14 cellular contexts compared by ENCODE assay signal in genomic region chr13:64675256-64675892, GRCh38.
DNase-seq lines count a peak whose midpoint lies in the region; ATAC-seq and TF ChIP-seq lines count a peak whose summit lies in the region.
"Had no signal": no experiment of that assay in that cellular context is flagged by ENCODE, and none has a peak within 500 bp of the region (broad histone marks: within the 10 kb centered on the region; RNA-seq: fewer than 3 reads in every experiment).

No MANE protein-coding gene starts in this region.

- POLR2A ChIA-PET in AG04450 (lab: Yijun Ruan, JAX) = interaction anchor here (1.7 kb wide), 1 partner anchor 48 kb away, joined by 3 read pairs; no protein-coding TSS in a partner anchor

- no peaks in the 10 kb centered on the region for H3K27me3 ChIP-seq in AG04450 (ENCODE audit: control insufficient read depth, insufficient read depth, low read length)
- no peaks in the 10 kb centered on the region for H3K27me3 ChIP-seq in hepatocyte
- H3K27me3 ChIP-seq: BLaER1 treated with 17β-estradiol and CSF1 and Interleukin-3, amounts not matched to agents 10 nM and 100 nM; ovary had no signal

- no peaks in the 10 kb centered on the region for H3K9me2 ChIP-seq in hepatocyte (replicated peaks; ENCODE audit: insufficient read depth)

- H3K4me2 ChIP-seq in hepatocyte = peak overlapping the region; percentile 52
- H3K4me2 ChIP-seq: BLaER1 treated with 17β-estradiol and CSF1 and Interleukin-3, amounts not matched to agents 10 nM and 100 nM had no signal

- ATAC-seq in HG03039 (IDR thresholded peaks at IDR 0.05; ENCODE audit: unreplicated experiment) (no peak), GM19328 (IDR thresholded peaks at IDR 0.05; ENCODE audit: unreplicated experiment) (no peak)

- H2AFZ ChIP-seq in hepatocyte = peak overlapping the region; percentile 5

- no peaks in the 10 kb centered on the region for H3K9me3 ChIP-seq in AG04450 (ENCODE audit: control insufficient read depth, insufficient read depth, low read length)
- H3K9me3 ChIP-seq in hepatocyte (ENCODE audit: low read depth) = no peaks in the 10 kb centered on the region
- H3K9me3 ChIP-seq: BLaER1 treated with 17β-estradiol and CSF1 and Interleukin-3, amounts not matched to agents 10 nM and 100 nM; left ventricle myocardium inferior; ovary had no signal

- WGBS in hepatocyte (ENCODE audit: low lambda C conversion rate, missing lambda C conversion rate) = 50% methylated on average over 6 of the region's 6 CpGs

- no peaks in the 10 kb centered on the region for H3K36me3 ChIP-seq in hepatocyte (replicated peaks; ENCODE audit: insufficient read depth, low read depth)
- H3K36me3 ChIP-seq: BLaER1 treated with 17β-estradiol and CSF1 and Interleukin-3, amounts not matched to agents 10 nM and 100 nM; left ventricle myocardium inferior; ovary had no signal

- CTCF ChIA-PET in AG04450 (lab: Charles Lee) = no interaction called here

- no peaks in the 10 kb centered on the region for H4K20me1 ChIP-seq in hepatocyte (ENCODE audit: insufficient read depth, poor library complexity, severe bottlenecking)
- H4K20me1 ChIP-seq: BLaER1 treated with 17β-estradiol and CSF1 and Interleukin-3, amounts not matched to agents 10 nM and 100 nM had no signal

- no peaks in the 10 kb centered on the region for H3K79me2 ChIP-seq in hepatocyte

- H3K27ac ChIP-seq in AG04450 (ENCODE audit: low read depth, low read length) (peak overlapping the region; percentile 0), hepatocyte (peak overlapping the region; percentile 58)
- H3K27ac ChIP-seq: BLaER1 treated with 17β-estradiol and CSF1 and Interleukin-3, amounts not matched to agents 10 nM and 100 nM; left ventricle myocardium inferior; ovary had no signal

- DNase-seq in AG04450 (ENCODE audit: low read depth, low spot score) (peak; percentile 16), HuH-7 (ENCODE audit: low spot score) (peak; percentile 23), amniotic stem cell (lab: John Stamatoyannopoulos, UW) (peak; percentile 31), hepatocyte (ENCODE audit: low spot score) (peak; percentile 13), NCI-H345 treated with DMSO at 0.1 percent for 48 hours (lab: John Stamatoyannopoulos, UW; ENCODE audit: unreplicated experiment) (no peak), Ammon's horn (ENCODE audit: low spot score) (no peak)
- DNase-seq: GF-D8; left ventricle myocardium inferior; NCI-H146; NK-92 treated with Interleukin-12 subunit alpha and Interleukin-12 subunit beta, amount 100 ng/mL, for 24 hours; ovary had no signal

- H3K4me3 ChIP-seq in AG04450 (ENCODE audit: low read depth, low read length) = no peak overlapping the region
- no peak overlapping the region for H3K4me3 ChIP-seq in hepatocyte
- H3K4me3 ChIP-seq: BLaER1 treated with 17β-estradiol and CSF1 and Interleukin-3, amounts not matched to agents 10 nM and 100 nM; left ventricle myocardium inferior; ovary had no signal

- peaks cover 4% of the 10 kb centered on the region for H3K4me1 ChIP-seq in hepatocyte (ENCODE audit: insufficient read depth)
- H3K4me1 ChIP-seq: BLaER1 treated with 17β-estradiol and CSF1 and Interleukin-3, amounts not matched to agents 10 nM and 100 nM; left ventricle myocardium inferior had no signal

- TF ChIP-seq CTCF in AG04450 (IDR thresholded peaks at IDR 0.05; ENCODE audit: low read depth, low read length) (no peak), hepatocyte (IDR thresholded peaks at IDR 0.05; ENCODE audit: poor library complexity) (no peak)

Comparison
In these comparisons a context has a peak if more than half of its experiments do, and no peak if none do; other contexts are left out.
1. DNase-seq: peak in AG04450 (single experiment), HuH-7 (single experiment), amniotic stem cell (single experiment) and hepatocyte (single experiment); none in NCI-H345 treated with DMSO at 0.1 percent for 48 hours (single experiment) and Ammon's horn (single experiment).